9 cellular contexts compared by ENCODE assay signal in genomic region chr9:134059661-134060395, GRCh38. TPM values are rescaled to one million over a fixed set of nuclear protein-coding genes. Genes with fewer than 3 reads are reported as not detected.
DNase-seq lines count a peak whose midpoint lies in the region; ATAC-seq and TF ChIP-seq lines count a peak whose summit lies in the region.
"Had no signal": no experiment of that assay in that cellular context is flagged by ENCODE, and none has a peak within 500 bp of the region (broad histone marks: within the 10 kb centered on the region; RNA-seq: fewer than 3 reads in every experiment).

No MANE protein-coding gene starts in this region.

- H3K27me3 ChIP-seq in ascending aorta (no peaks in the 10 kb centered on the region), skeletal muscle tissue (ENCODE audit: control insufficient read depth in 3 of 3, insufficient read depth in 3 of 3, low read length in 3 of 3) (no peaks in the 10 kb centered on the region)

- no peak overlapping the region for H3K4me3 ChIP-seq in GM12864 (ENCODE audit: low read depth, low read length)
- no peak overlapping the region for H3K4me3 ChIP-seq in ascending aorta
- H3K4me3 ChIP-seq in skeletal muscle tissue (ENCODE audit: low read length in 3 of 3), result no peak overlapping the region

- peak; percentile 58 for DNase-seq in GM12864 (ENCODE audit: low read depth)
- peak; percentile 7 to 71 for DNase-seq in ascending aorta (ENCODE audit: low spot score in 2 of 2)
- DNase-seq in NCI-H526 (lab: John Stamatoyannopoulos, UW), result no peak
- DNase-seq in mucosa of gallbladder (ENCODE audit: low spot score), result no peak

- ATAC-seq in GM21381 (IDR thresholded peaks at IDR 0.05; ENCODE audit: unreplicated experiment), result peak; percentile 81
- peak; percentile 66 for ATAC-seq in HG03571 (IDR thresholded peaks at IDR 0.05; ENCODE audit: unreplicated experiment)
- ATAC-seq in HG03039 (IDR thresholded peaks at IDR 0.05; ENCODE audit: unreplicated experiment), result no peak
- ATAC-seq: HCT116 had no signal

- peak; percentile 6 for TF ChIP-seq CTCF in GM12864 (IDR thresholded peaks at IDR 0.05; ENCODE audit: low read depth, low read length, missing control alignments)
- TF ChIP-seq CTCF in ascending aorta (IDR thresholded peaks at IDR 0.05), result no peak

- H3K36me3 ChIP-seq in ascending aorta, result no peaks in the 10 kb centered on the region
- peaks cover 0 to 2% (median 0%) of the 10 kb centered on the region in 3 donors for H3K36me3 ChIP-seq in skeletal muscle tissue (ENCODE audit: control insufficient read depth in 3 of 3, insufficient read depth in 3 of 3, low read length in 3 of 3)

- H3K4me1 ChIP-seq in ascending aorta, result peaks cover 16 to 33% of the 10 kb centered on the region in 2 donors
- peaks cover 97 to 98% (median 98%) of the 10 kb centered on the region in 3 donors for H3K4me1 ChIP-seq in skeletal muscle tissue (ENCODE audit: control insufficient read depth in 3 of 3, insufficient read depth in 3 of 3, low read length in 3 of 3)

- intact Hi-C loops in ascending aorta (cut with DNase I), result no loop called here

- H3K9ac ChIP-seq in skeletal muscle tissue (ENCODE audit: low read depth in 1 of 3, low read length in 3 of 3), result peak overlapping the region; percentile 7 to 79 (median 20)

- H3K9me3 ChIP-seq in ascending aorta (no peaks in the 10 kb centered on the region), skeletal muscle tissue (ENCODE audit: control insufficient read depth in 3 of 3, low read length in 3 of 3) (no peaks in the 10 kb centered on the region)

- no peak overlapping the region for H3K27ac ChIP-seq in ascending aorta
- no peak overlapping the region for H3K27ac ChIP-seq in skeletal muscle tissue (ENCODE audit: low read depth, low read length)

RNA-seq across cellular contexts. Expression of gene BRD3, which starts 8.0 kb away (rescaled TPM):
- total RNA-seq in ascending aorta (32.0 TPM), skeletal muscle tissue (20.9 TPM), mucosa of gallbladder (70.4 TPM)

RNA-seq across cellular contexts. Expression of gene BRD3OS, which starts 34.5 kb away (rescaled TPM):
- total RNA-seq in ascending aorta (15.9 TPM), skeletal muscle tissue (3.7 TPM), mucosa of gallbladder (31.0 TPM)

Comparison
In these comparisons a context has a peak if more than half of its experiments do, and no peak if none do; other contexts are left out.
1. DNase-seq: peak in GM12864 (single experiment) and ascending aorta (2 of 2); none in NCI-H526 (0 of 2) and mucosa of gallbladder (single experiment).